ENCODE assay signal across 27 cellular contexts in the genomic region with DNA sequence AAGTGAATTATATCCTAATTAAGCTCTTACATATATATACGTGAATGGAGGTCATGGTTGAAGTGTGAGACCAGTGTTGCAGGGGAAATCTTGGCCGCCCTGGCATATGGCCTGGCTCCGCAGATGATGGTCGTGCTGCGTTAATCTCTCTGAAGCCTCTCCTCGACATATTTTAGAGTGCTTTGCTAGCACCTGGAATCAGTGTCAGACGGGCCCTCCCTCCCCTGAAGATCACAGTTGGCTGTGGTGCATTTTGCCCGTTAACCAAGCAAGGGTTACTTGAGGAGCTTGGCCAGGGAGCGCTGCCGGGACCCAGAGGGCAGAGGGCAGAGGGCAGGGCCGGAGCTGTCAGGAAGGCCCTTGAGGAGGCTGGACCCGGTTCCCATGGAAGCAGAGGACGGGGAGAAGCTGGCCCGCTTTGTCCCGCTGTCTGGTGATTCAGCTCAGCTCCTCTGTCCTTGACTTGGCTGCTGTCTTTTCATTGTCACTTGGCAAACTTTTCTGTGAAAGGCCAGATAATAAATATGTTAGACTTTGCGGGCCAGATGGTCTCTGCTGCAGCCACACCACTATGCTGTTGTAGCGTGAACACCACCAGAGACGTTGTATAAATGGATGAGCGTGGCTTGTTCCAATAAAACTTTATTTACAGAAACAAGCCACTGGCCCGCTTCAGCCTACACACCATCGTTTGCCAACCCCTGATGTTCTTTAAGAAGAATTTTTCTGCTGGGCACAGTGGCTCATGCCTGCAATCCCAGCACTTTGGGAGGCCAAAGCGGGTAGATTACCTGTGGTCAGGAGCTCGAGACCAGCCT. TPM values are rescaled to one million over a fixed set of nuclear protein-coding genes. Genes with fewer than 3 reads are reported as not detected.
DNase-seq lines count a peak whose midpoint lies in the region; ATAC-seq, FAIRE-seq and TF ChIP-seq lines count a peak whose summit lies in the region.
"Had no signal": no experiment of that assay in that cellular context is flagged by ENCODE, and none has a peak within 500 bp of the region (broad histone marks: within the 10 kb centered on the region; RNA-seq: fewer than 3 reads in every experiment).

No MANE protein-coding gene starts in this region.

- no peaks in the 10 kb centered on the region for H3K9me3 Mint-ChIP-seq in brain
- no peaks in the 10 kb centered on the region for H3K9me3 Mint-ChIP-seq in activated T-helper 17 cell treated with anti-CD3 and anti-CD28 coated beads, Interleukin-2, amount 50 U/mL, for 72 hours
- H3K9me3 Mint-ChIP-seq: T-cell had no signal

- H3K4me3 ChIP-seq in HepG2 (replicated peaks in 1 of 3; ENCODE audit: insufficient read depth in 1 of 3, low read depth in 2 of 3, low read length in 3 of 3) = no peak overlapping the region
- no peak overlapping the region for H3K4me3 ChIP-seq in right lobe of liver
- H3K4me3 ChIP-seq in osteoblast (ENCODE audit: insufficient read depth, low read length) = no peak overlapping the region
- H3K4me3 ChIP-seq: BLaER1, PC-9 had no signal

- ATAC-seq in HepG2 (no peak), right lobe of liver (no peak), GM19328 (IDR thresholded peaks at IDR 0.05; ENCODE audit: unreplicated experiment) (no peak)
- no peak for ATAC-seq in activated T-helper 17 cell treated with anti-CD3 and anti-CD28 coated beads, Interleukin-2, amount 50 U/mL, for 72 hours (replicated peaks)
- ATAC-seq: Right ventricle myocardium inferior, T-cell had no signal

- no peak overlapping the region for H3K4me3 Mint-ChIP-seq in brain
- H3K4me3 Mint-ChIP-seq in activated T-helper 17 cell treated with anti-CD3 and anti-CD28 coated beads, Interleukin-2, amount 50 U/mL, for 72 hours = no peak overlapping the region
- H3K4me3 Mint-ChIP-seq: CD4-positive, CD25-positive, alpha-beta regulatory T cell; T-cell had no signal

- TF ChIP-seq POLR2A in HepG2 (IDR thresholded peaks at IDR 0.05; ENCODE audit: insufficient read depth in 1 of 2, low read depth in 2 of 2, low read length in 2 of 2) = no peak
- no peak for TF ChIP-seq POLR2A in right lobe of liver (IDR thresholded peaks at IDR 0.05)

- H3K79me2 ChIP-seq in HepG2 (ENCODE audit: insufficient read depth, low read length) = no peaks in the 10 kb centered on the region
- H3K79me2 ChIP-seq in osteoblast (ENCODE audit: insufficient read depth, low read length) = no peaks in the 10 kb centered on the region

- TF ChIP-seq RAD21 in HepG2 (CRISPR knock-in tag; IDR thresholded peaks at IDR 0.05) = no peak

- in situ Hi-C loops in HepG2 (cut with HindIII; ENCODE audit: extremely low pct_ligation_motif_present, low pct_unique_long_range_greater_than_20kb) = no loop called here

- BruUV-seq in HepG2 (replicated peaks; lab: Mats Ljungman, UMichigan) = no TSS peak

- H3K9me3 ChIP-seq in HepG2 (ENCODE audit: low read length) (no peaks in the 10 kb centered on the region), right lobe of liver (no peaks in the 10 kb centered on the region), osteoblast (ENCODE audit: low read depth, low read length) (no peaks in the 10 kb centered on the region)
- H3K9me3 ChIP-seq: BLaER1 had no signal

- H3K4me1 Mint-ChIP-seq in brain = peaks cover 40% of the 10 kb centered on the region
- no peaks in the 10 kb centered on the region for H3K4me1 Mint-ChIP-seq in activated T-helper 17 cell treated with anti-CD3 and anti-CD28 coated beads, Interleukin-2, amount 50 U/mL, for 72 hours

- WGBS in HepG2 (ENCODE audit: low lambda C conversion rate) = 44% methylated on average over 20 of the region's 23 CpGs
- 86% methylated on average over 6 of the region's 23 CpGs for WGBS in right lobe of liver (ENCODE audit: insufficient coverage, low coverage, low lambda C conversion rate, missing lambda C conversion rate)

- H3K36me3 Mint-ChIP-seq in brain = peaks cover 39% of the 10 kb centered on the region
- peaks cover 23% of the 10 kb centered on the region for H3K36me3 Mint-ChIP-seq in activated T-helper 17 cell treated with anti-CD3 and anti-CD28 coated beads, Interleukin-2, amount 50 U/mL, for 72 hours (ENCODE audit: low read depth)

- FAIRE-seq in HepG2 (lab: Jason Lieb, UNC) = no peak

- H3K4me1 ChIP-seq in HepG2 (ENCODE audit: insufficient read depth, low read length) (no peaks in the 10 kb centered on the region), right lobe of liver (no peaks in the 10 kb centered on the region), osteoblast (ENCODE audit: insufficient read depth, low read length) (no peaks in the 10 kb centered on the region)

- peak overlapping the region in 4 of 5 experiments; percentile 42 to 62 (median 58) for H3K27ac Mint-ChIP-seq in brain
- H3K27ac Mint-ChIP-seq in activated T-helper 17 cell treated with anti-CD3 and anti-CD28 coated beads, Interleukin-2, amount 50 U/mL, for 72 hours = no peak overlapping the region
- H3K27ac Mint-ChIP-seq: CD4-positive, CD25-positive, alpha-beta regulatory T cell had no signal

- H3K27me3 ChIP-seq in HepG2 (ENCODE audit: control insufficient read depth in 1 of 2, insufficient read depth in 2 of 2, low read length in 2 of 2) (peaks cover 25 to 61% of the 10 kb centered on the region in 2 experiments; a peak in 4 of 5 replicates), right lobe of liver (no peaks in the 10 kb centered on the region), osteoblast (ENCODE audit: insufficient read depth, low read length) (no peaks in the 10 kb centered on the region)

- H3K36me3 ChIP-seq in HepG2 (replicated peaks in 1 of 2; ENCODE audit: control insufficient read depth in 1 of 2, insufficient read depth in 2 of 2, low read length in 2 of 2) = no peaks in the 10 kb centered on the region
- H3K36me3 ChIP-seq in right lobe of liver = no peaks in the 10 kb centered on the region
- H3K36me3 ChIP-seq in osteoblast (ENCODE audit: insufficient read depth, low read length) = peaks cover 24% of the 10 kb centered on the region
- H3K36me3 ChIP-seq: BLaER1 had no signal

- H3K9ac ChIP-seq in HepG2 (ENCODE audit: insufficient read depth, low read depth, low read length) = no peak overlapping the region
- H3K9ac ChIP-seq: BLaER1 had no signal

- intact Hi-C loops in HepG2 (cut with micrococcal nuclease; ENCODE audit: unreplicated experiment) = no loop called here
- intact Hi-C loops in right lobe of liver (cut with DNase I) = loop anchor here in 1 of 2 donors (10.0 kb wide), 1 partner anchor 115 kb away; no protein-coding TSS in a partner anchor

- no peak overlapping the region for H3K27ac ChIP-seq in HepG2 (ENCODE audit: extremely low read length, insufficient read depth, low read length)
- H3K27ac ChIP-seq in right lobe of liver = no peak overlapping the region
- no peak overlapping the region for H3K27ac ChIP-seq in osteoblast (ENCODE audit: low read depth, low read length)
- H3K27ac ChIP-seq: BLaER1, PC-9 had no signal

- H2AFZ ChIP-seq in HepG2 (ENCODE audit: low read length) (no peak overlapping the region), osteoblast (ENCODE audit: low read length) (no peak overlapping the region)
- H2AFZ ChIP-seq: PC-9 had no signal

- TF ChIP-seq CTCF in HepG2 (CRISPR knock-in tag; IDR thresholded peaks at IDR 0.05) = no peak
- no peak for TF ChIP-seq CTCF in right lobe of liver (IDR thresholded peaks at IDR 0.05)
- no peak for TF ChIP-seq CTCF in brain (conservative IDR thresholded peaks at IDR 0.05)
- TF ChIP-seq CTCF in osteoblast (IDR thresholded peaks at IDR 0.05; ENCODE audit: extremely low read depth, low read depth, low read length) = no peak

- DNase-seq in HepG2 (ENCODE audit: low spot score) = no peak
- no peak for DNase-seq in right lobe of liver
- DNase-seq in NCI-H82 (lab: John Stamatoyannopoulos, UW) = peak; percentile 84
- DNase-seq in osteoblast (ENCODE audit: insufficient read length, low spot score, missing footprints) = peak; percentile 38
- DNase-seq in GF-D8 (lab: John Stamatoyannopoulos, UW) = no peak
- DNase-seq: 8988T; CD4-positive, CD25-positive, alpha-beta regulatory T cell; DND-41; GOT3; HCEC 1CT; Karpas-422; NCI-H1092; NCI-H1417 treated with DMSO at 0.1 percent for 48 hours; NCI-H1694 treated with DMSO at 0.1 percent for 48 hours; NCI-H2081 treated with DMSO at 0.1 percent for 48 hours; NCI-H226; NCI-H510A; NCI-H748 treated with DMSO at 0.1 percent for 48 hours; PC-9; T-cell had no signal

- POLR2A ChIA-PET in HepG2 (lab: Yijun Ruan, JAX) = no interaction called here

- H4K20me1 ChIP-seq in HepG2 (ENCODE audit: insufficient read depth, low read length) (no peaks in the 10 kb centered on the region), osteoblast (ENCODE audit: insufficient read depth, low read length) (no peaks in the 10 kb centered on the region)

- TF ChIP-seq EP300 in HepG2 (IDR thresholded peaks at IDR 0.05; ENCODE audit: low read depth in 2 of 2, low read length in 2 of 2) (no peak), HepG2 (CRISPR knock-in tag; IDR thresholded peaks at IDR 0.05; ENCODE audit: borderline replicate concordance) (no peak)

- H3K27me3 Mint-ChIP-seq in brain = peaks cover 3% of the 10 kb centered on the region
- no peaks in the 10 kb centered on the region for H3K27me3 Mint-ChIP-seq in activated T-helper 17 cell treated with anti-CD3 and anti-CD28 coated beads, Interleukin-2, amount 50 U/mL, for 72 hours
- H3K27me3 Mint-ChIP-seq: CD4-positive, CD25-positive, alpha-beta regulatory T cell; T-cell had no signal

- CTCF ChIA-PET in HepG2 (lab: Yijun Ruan, JAX; ENCODE audit: low intra/inter-chr PET ratio, low total read pairs) = no interaction called here

- H3K4me2 ChIP-seq in HepG2 (ENCODE audit: low read depth, low read length) = no peak overlapping the region
- no peak overlapping the region for H3K4me2 ChIP-seq in osteoblast (ENCODE audit: insufficient read depth, low read length)
- H3K4me2 ChIP-seq: PC-9 had no signal

RNA-seq across cellular contexts. Expression of a gene that starts 32.3 kb away (rescaled TPM):
- not detected in 2 replicates for total RNA-seq in HepG2 (2016; rRNA removed; fragmentation: Illumina TruSeq; extraction: Trizol)
- not detected in 2 replicates for total RNA-seq in HepG2 (2016; cell fraction: cytosol; rRNA removed; fragmentation: Illumina TruSeq; extraction: Trizol; ENCODE audit: low read depth)
- not detected in 2 replicates for total RNA-seq in HepG2 (2016; cell fraction: insoluble cytoplasmic fraction; rRNA removed; fragmentation: Illumina TruSeq; extraction: Trizol)
- total RNA-seq in HepG2 (2016; cell fraction: membrane; rRNA removed; fragmentation: Illumina TruSeq; extraction: Trizol) = not detected in 2 replicates
- not detected in 2 replicates for total RNA-seq in HepG2 (2016; cell fraction: nucleus; rRNA removed; fragmentation: Illumina TruSeq; extraction: Trizol)
- polyA plus RNA-seq in HepG2 (2011; rRNA removed) = not detected in 2 replicates
- polyA plus RNA-seq in HepG2 (2011; cell fraction: cytosol; rRNA removed) = not detected in 2 replicates
- polyA plus RNA-seq in HepG2 (2011; cell fraction: nucleus; rRNA removed) = not detected in 2 replicates
- not detected in 2 replicates for polyA plus RNA-seq in HepG2 (2012)
- polyA plus RNA-seq in HepG2 (2016; cell fraction: cytosol; fragmentation: Illumina TruSeq; extraction: Trizol; ENCODE audit: low read depth) = not detected in 2 replicates
- polyA plus RNA-seq in HepG2 (2016; cell fraction: insoluble cytoplasmic fraction; fragmentation: Illumina TruSeq; extraction: Trizol; ENCODE audit: low read depth) = not detected in 2 replicates
- not detected in 2 replicates for polyA plus RNA-seq in HepG2 (2016; cell fraction: membrane; fragmentation: Illumina TruSeq; extraction: Trizol; ENCODE audit: low read depth)
- not detected in 2 replicates for polyA plus RNA-seq in HepG2 (2016; cell fraction: nucleus; fragmentation: Illumina TruSeq; extraction: Trizol; ENCODE audit: insufficient read depth, low read depth)
- polyA minus RNA-seq in HepG2 (2011; rRNA and poly(A)+ RNA removed; ENCODE audit: low replicate concordance) = not detected in 2 replicates
- not detected in 2 replicates for polyA minus RNA-seq in HepG2 (2011; cell fraction: cytosol; rRNA and poly(A)+ RNA removed)
- not detected in 2 replicates for polyA minus RNA-seq in HepG2 (2011; cell fraction: nucleus; rRNA and poly(A)+ RNA removed)
- not detected for total RNA-seq in right lobe of liver
- polyA plus RNA-seq in brain (ENCODE audit: insufficient read depth, low read depth, low replicate concordance) = 2.4 TPM
- total RNA-seq in osteoblast = under 0.01 TPM in 1 of 2 replicates, not detected in the other
- total RNA-seq in activated T-helper 17 cell treated with anti-CD3 and anti-CD28 coated beads, Interleukin-2, amount 50 U/mL, for 72 hours = under 1 TPM in 1 of 2 donors, not detected in 1; 0.34 TPM
- total RNA-seq: CD4-positive, CD25-positive, alpha-beta regulatory T cell; PC-9; Right ventricle myocardium inferior; RPMI7951; SK-MEL-5; T-cell had no signal
- polyA plus RNA-seq: CD4-positive, CD25-positive, alpha-beta regulatory T cell had no signal

RNA-seq across cellular contexts. Expression of a gene that starts 52.4 kb away (rescaled TPM):
- total RNA-seq in HepG2 (2016; rRNA removed; fragmentation: Illumina TruSeq; extraction: Trizol) (1.5 and 1.8 TPM in 2 replicates), right lobe of liver (1 to 10 TPM; 2.6 to 7.4 (median 4.7) TPM), osteoblast (34.5 and 35.1 TPM in 2 replicates)
- total RNA-seq in HepG2 (2016; cell fraction: cytosol; rRNA removed; fragmentation: Illumina TruSeq; extraction: Trizol; ENCODE audit: low read depth) = 0.62 and 0.91 TPM in 2 replicates
- total RNA-seq in HepG2 (2016; cell fraction: insoluble cytoplasmic fraction; rRNA removed; fragmentation: Illumina TruSeq; extraction: Trizol) = 1.5 and 1.7 TPM in 2 replicates
- total RNA-seq in HepG2 (2016; cell fraction: membrane; rRNA removed; fragmentation: Illumina TruSeq; extraction: Trizol) = 0.99 and 1.1 TPM in 2 replicates
- 0.75 and 1.6 TPM in 2 replicates for total RNA-seq in HepG2 (2016; cell fraction: nucleus; rRNA removed; fragmentation: Illumina TruSeq; extraction: Trizol)
- polyA plus RNA-seq in HepG2 (2011; rRNA removed) (1.8 and 2.4 TPM in 2 replicates), brain (ENCODE audit: insufficient read depth, low read depth, low replicate concordance) (18.2 TPM)
- polyA plus RNA-seq in HepG2 (2011; cell fraction: cytosol; rRNA removed) = 1.6 and 2.3 TPM in 2 replicates
- polyA plus RNA-seq in HepG2 (2011; cell fraction: nucleus; rRNA removed) = 6.1 and 6.2 TPM in 2 replicates
- 1.6 and 2.5 TPM in 2 replicates for polyA plus RNA-seq in HepG2 (2012)
- 0.47 and 1.2 TPM in 2 replicates for polyA plus RNA-seq in HepG2 (2016; cell fraction: cytosol; fragmentation: Illumina TruSeq; extraction: Trizol; ENCODE audit: low read depth)
- polyA plus RNA-seq in HepG2 (2016; cell fraction: insoluble cytoplasmic fraction; fragmentation: Illumina TruSeq; extraction: Trizol; ENCODE audit: low read depth) = 1.3 and 1.5 TPM in 2 replicates
- 0.90 and 1.2 TPM in 2 replicates for polyA plus RNA-seq in HepG2 (2016; cell fraction: membrane; fragmentation: Illumina TruSeq; extraction: Trizol; ENCODE audit: low read depth)
- 1.4 and 2.0 TPM in 2 replicates for polyA plus RNA-seq in HepG2 (2016; cell fraction: nucleus; fragmentation: Illumina TruSeq; extraction: Trizol; ENCODE audit: insufficient read depth, low read depth)
- polyA minus RNA-seq in HepG2 (2011; rRNA and poly(A)+ RNA removed; ENCODE audit: low replicate concordance) = 1.2 and 3.4 TPM in 2 replicates
- polyA minus RNA-seq in HepG2 (2011; cell fraction: cytosol; rRNA and poly(A)+ RNA removed) = 0.99 and 1.8 TPM in 2 replicates
- 3.6 and 5.5 TPM in 2 replicates for polyA minus RNA-seq in HepG2 (2011; cell fraction: nucleus; rRNA and poly(A)+ RNA removed)
- 1 to 10 TPM; 3.9 to 9.6 TPM for total RNA-seq in activated T-helper 17 cell treated with anti-CD3 and anti-CD28 coated beads, Interleukin-2, amount 50 U/mL, for 72 hours

Comparison
In these comparisons a context has a peak if more than half of its experiments do, and no peak if none do; other contexts are left out.
1. DNase-seq: peak in NCI-H82 (single experiment) and osteoblast (single experiment); none in HepG2 (single experiment), right lobe of liver (0 of 3) and GF-D8 (single experiment).